15 cellular contexts compared by ENCODE assay signal in the genomic region with DNA sequence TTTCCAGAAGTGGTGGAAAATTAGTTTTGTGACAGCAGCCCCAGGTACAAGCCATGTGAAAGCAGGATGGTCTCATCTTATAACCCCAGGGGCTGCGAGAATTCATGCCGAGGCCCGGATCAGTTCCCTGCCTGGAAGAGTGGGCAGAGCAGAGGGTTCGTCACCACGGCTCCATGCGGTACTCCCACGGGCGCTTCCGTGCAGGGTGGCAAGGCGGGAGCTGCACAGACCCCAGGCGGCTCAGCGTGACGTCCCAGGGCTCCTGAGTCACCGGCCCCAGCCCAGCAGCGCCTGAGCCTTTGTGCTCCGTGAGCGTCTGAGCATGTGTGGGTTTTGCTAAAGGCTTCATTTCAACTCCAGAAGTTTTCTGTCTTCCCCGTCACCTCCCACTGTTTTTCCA.
DNase-seq lines count a peak whose midpoint lies in the region; ATAC-seq and TF ChIP-seq lines count a peak whose summit lies in the region.
"Had no signal": no experiment of that assay in that cellular context is flagged by ENCODE, and none has a peak within 500 bp of the region (broad histone marks: within the 10 kb centered on the region; RNA-seq: fewer than 3 reads in every experiment).

No MANE protein-coding gene starts in this region.

- DNase-seq in A673 (ENCODE audit: low spot score), result peak; percentile 69
- DNase-seq in caudate nucleus (lab: John Stamatoyannopoulos, UW), result peak in 49 of 61 donors; percentile 10 to 91 (median 64)
- no peak for DNase-seq in left ventricle myocardium superior
- DNase-seq in posterior cingulate gyrus, result peak in 6 of 10 donors; percentile 31 to 93 (median 69)
- DNase-seq in RPMI8226, result no peak
- DNase-seq in Ammon's horn (ENCODE audit: low spot score), result no peak
- DNase-seq: activated CD4-positive, alpha-beta T cell treated with anti-CD3 and anti-CD28 coated beads, Interleukin-2, amount 10 ng/mL, durations not matched to agents 7 days and 5 days; activated T-cell treated with anti-CD3 and anti-CD28 coated beads, Interleukin-2, amount 50 U/mL, for 24 hours; CD4-positive, alpha-beta T cell; H7; NCI-H1048; NCI-H2227 treated with DMSO at 0.1 percent for 48 hours had no signal

- peak overlapping the region; percentile 1 for H3K27ac ChIP-seq in A673 (ENCODE audit: low read depth, low read length, poor library complexity, severe bottlenecking)
- no peak overlapping the region for H3K27ac ChIP-seq in caudate nucleus (ENCODE audit: low read depth, low read length)
- H3K27ac ChIP-seq: SJSA1 had no signal

- no peaks in the 10 kb centered on the region for H3K36me3 ChIP-seq in A673 (ENCODE audit: insufficient read depth, low read length, poor library complexity, severe bottlenecking)

- TF ChIP-seq CTCF in A673 (conservative IDR thresholded peaks at IDR 0.05; ENCODE audit: low read depth, low read length), result no peak

- CTCF ChIA-PET in A673 (lab: Charles Lee), result interaction anchor here (0.6 to 0.7 kb wide), 2 partner anchors 25 to 51 kb away, joined by 3 to 4 read pairs; no protein-coding TSS in a partner anchor

- intact Hi-C loops in A673 (cut with micrococcal nuclease; ENCODE audit: unreplicated experiment), result no loop called here
- intact Hi-C loops in left ventricle myocardium superior (cut with micrococcal nuclease), result no loop called here
- intact Hi-C loops in posterior cingulate gyrus (cut with DNase I), result no loop called here

- H3K4me3 ChIP-seq in A673 (ENCODE audit: low read depth, low read length, poor library complexity, severe bottlenecking), result no peak overlapping the region
- H3K4me3 ChIP-seq: SJSA1 had no signal

- H3K9me3 ChIP-seq in A673 (ENCODE audit: low read depth, low read length, poor library complexity, severe bottlenecking), result no peaks in the 10 kb centered on the region
- H3K9me3 ChIP-seq: SJSA1 had no signal

- no TSS peak for BruUV-seq in A673 (replicated peaks; lab: Mats Ljungman, UMichigan)

- peak; percentile 50 for ATAC-seq in left ventricle myocardium superior
- no peak for ATAC-seq in HG03139 (IDR thresholded peaks at IDR 0.05; ENCODE audit: unreplicated experiment)
- ATAC-seq in GM21825 (IDR thresholded peaks at IDR 0.05; ENCODE audit: unreplicated experiment), result no peak

- H3K4me1 ChIP-seq in A673 (ENCODE audit: insufficient read depth, low read length, poor library complexity, severe bottlenecking), result peaks cover 5% of the 10 kb centered on the region
- H3K4me1 ChIP-seq: SJSA1 had no signal

- POLR2A ChIA-PET in A673 (lab: Charles Lee; ENCODE audit: low non-redundant PET), result interaction anchor here (0.7 kb wide), 1 partner anchor 1177 kb away, joined by 5 read pairs; no protein-coding TSS in a partner anchor

- no peaks in the 10 kb centered on the region for H3K27me3 ChIP-seq in A673 (replicated peaks; ENCODE audit: insufficient read depth, low read depth, low read length, poor library complexity)
- H3K27me3 ChIP-seq: SJSA1 had no signal

Comparison
In these comparisons a context has a peak if more than half of its experiments do, and no peak if none do; other contexts are left out.
1. DNase-seq: peak in A673 (single experiment), caudate nucleus (49 of 61) and posterior cingulate gyrus (6 of 10); none in left ventricle myocardium superior (single experiment), RPMI8226 (single experiment) and Ammon's horn (single experiment).